ENCODE assay signal across 8 cellular contexts in the genomic region with DNA sequence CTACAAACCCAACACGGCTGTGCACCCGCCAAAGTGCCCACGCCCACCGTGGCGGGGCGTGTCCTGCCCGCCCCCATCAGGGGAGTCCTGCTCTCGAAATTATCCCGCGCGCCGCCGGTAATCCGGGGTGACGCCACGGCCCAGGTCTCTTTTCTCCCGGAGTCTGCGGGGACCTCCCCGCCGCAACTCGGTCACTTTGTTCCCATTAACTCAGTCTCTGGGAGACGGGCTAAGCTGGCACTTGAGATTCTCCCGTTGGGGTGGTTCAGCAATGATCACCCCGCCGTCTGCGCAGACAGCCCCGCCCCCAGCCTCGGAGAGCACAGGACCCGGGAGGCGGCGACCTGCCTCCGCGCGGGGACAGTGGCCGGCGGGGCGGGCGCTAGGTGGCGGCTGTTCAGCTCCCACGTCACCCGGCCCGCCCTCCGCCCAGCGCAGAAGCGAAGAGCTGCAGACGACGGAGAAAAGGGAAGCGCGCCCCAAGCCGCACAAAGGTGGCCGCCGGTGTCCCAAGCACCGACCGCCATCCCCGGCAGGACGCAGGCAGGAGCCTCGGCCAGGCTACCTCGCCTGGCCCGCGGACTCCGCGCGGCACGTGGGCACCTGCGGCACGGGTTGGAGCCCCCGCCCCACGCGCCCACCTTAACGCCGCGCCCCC. TPM values are rescaled to one million over a fixed set of nuclear protein-coding genes. Genes with fewer than 3 reads are reported as not detected.
DNase-seq lines count a peak whose midpoint lies in the region; ATAC-seq, FAIRE-seq and TF ChIP-seq lines count a peak whose summit lies in the region.

No MANE protein-coding gene starts in this region.

- peak; percentile 42 for ATAC-seq in GM18499 (IDR thresholded peaks at IDR 0.05; ENCODE audit: insufficient read depth, unreplicated experiment)
- ATAC-seq in HG02642 (IDR thresholded peaks at IDR 0.05; ENCODE audit: poor library complexity, unreplicated experiment) = peak; percentile 87
- peak; percentile 90 for ATAC-seq in GM12878

- POLR2A ChIA-PET in GM12878 (lab: Charles Lee) = interaction anchor here (0.6 to 5.7 kb wide), 9 partner anchors 8 to 1915 kb away, joined by 3 to 47 read pairs (median 6); a partner anchor contains a TSS

- RAD21 ChIA-PET in GM12878 (lab: Charles Lee; ENCODE audit: unreplicated experiment) = interaction anchor here (0.7 to 4.4 kb wide), 10 partner anchors 9 to 283 kb away, joined by 3 to 36 read pairs (median 5); no protein-coding TSS in a partner anchor

- SMC1A ChIA-PET in GM12878 (lab: Charles Lee; ENCODE audit: uncharacterized antibody, unreplicated experiment) = interaction anchor here (0.7 to 4.7 kb wide), 9 partner anchors 8 to 86 kb away, joined by 3 to 54 read pairs (median 5); a partner anchor contains a TSS

- CTCF ChIA-PET in GM12878 (lab: Yijun Ruan, JAX) = interaction anchor here (0.9 to 3.8 kb wide), 11 partner anchors 9 to 155 kb away, joined by 3 to 16 read pairs (median 5); a partner anchor contains a TSS

- under 1% methylated on average over 65 of the region's 72 CpGs for WGBS in GM12878 (ENCODE audit: insufficient coverage, insufficient replicate concordance, low lambda C conversion rate, missing lambda C conversion rate)

- no peak for TF ChIP-seq RAD21 in GM12878 (IDR thresholded peaks at IDR 0.05; ENCODE audit: insufficient read depth, low read depth, low read length)

- H3K9ac ChIP-seq in GM12878 (ENCODE audit: control insufficient read depth, insufficient read depth, low read length) = peak overlapping the region; percentile 93

- H3K27ac ChIP-seq in GM12878 (ENCODE audit: control insufficient read depth, insufficient read depth) = peak overlapping the region; percentile 94

- H3K4me1 ChIP-seq in GM12878 (ENCODE audit: control insufficient read depth, insufficient read depth, low read length) = peaks cover 10% of the 10 kb centered on the region

- peak overlapping the region; percentile 85 for H3K4me3 ChIP-seq in GM12878

- no peaks in the 10 kb centered on the region for H3K27me3 ChIP-seq in GM12878 (replicated peaks in 1 of 2; ENCODE audit: control insufficient read depth in 2 of 2, insufficient read depth in 2 of 2, low read length in 1 of 2)

- TF ChIP-seq EP300 in GM12878 (IDR thresholded peaks at IDR 0.05; ENCODE audit: borderline replicate concordance in 1 of 2, control insufficient read depth in 1 of 2, low read depth in 2 of 2, low read length in 2 of 2) = no peak

- in situ Hi-C loops in GM12878 (cut with MboI) = no loop called here

- H2AFZ ChIP-seq in GM12878 (ENCODE audit: control insufficient read depth, low read depth, low read length) = peak overlapping the region; percentile 86

- intact Hi-C loops in GM12878 (cut with micrococcal nuclease; ENCODE audit: unreplicated experiment) = loop anchor here (1.0 to 5.0 kb wide), 3 partner anchors 31 to 612 kb away; a partner anchor contains a TSS

- peak; percentile 13 to 41 (median 16); a peak in 3 of 6 replicates for TF ChIP-seq CTCF in GM12878 (IDR thresholded peaks at IDR 0.05 in 2 of 3, conservative IDR thresholded peaks at IDR 0.05 in 1 of 3; ENCODE audit: control insufficient read depth in 2 of 3, extremely low read depth in 1 of 3, insufficient read depth in 1 of 3, low read depth in 3 of 3, low read length in 3 of 3)

- peaks cover 20% of the 10 kb centered on the region for H3K79me2 ChIP-seq in GM12878 (ENCODE audit: control insufficient read depth, insufficient read depth, low read length)

- no peaks in the 10 kb centered on the region for H3K36me3 ChIP-seq in GM12878 (ENCODE audit: control insufficient read depth in 2 of 2, insufficient read depth in 2 of 2, low read length in 1 of 2)

- H3K4me2 ChIP-seq in GM12878 (ENCODE audit: control insufficient read depth, insufficient read depth) = peak overlapping the region; percentile 84

- H3K9me3 ChIP-seq in GM12878 (replicated peaks; ENCODE audit: control insufficient read depth, insufficient read depth, low read length) = no peaks in the 10 kb centered on the region; the same call in 1 of the 3 replicates

- no peaks in the 10 kb centered on the region for H4K20me1 ChIP-seq in GM12878 (ENCODE audit: control insufficient read depth, insufficient read depth)

- peak; percentile 97 for TF ChIP-seq POLR2A in GM12878 (IDR thresholded peaks at IDR 0.05; ENCODE audit: low read depth, low read length)

- no peak for FAIRE-seq in GM12878 (lab: Jason Lieb, UNC)

- peak; percentile 26 for DNase-seq in NCI-H1048 (lab: John Stamatoyannopoulos, UW)
- peak; percentile 19 for DNase-seq in T1000 (lab: John Stamatoyannopoulos, UW)
- peak; percentile 59 for DNase-seq in GM12878 (ENCODE audit: low read depth, low spot score)
- DNase-seq in iPS-NIHi7 (ENCODE audit: extremely low spot score) = peak; percentile 80
- peak; percentile 68 to 84 for DNase-seq in stimulated activated CD4-positive, alpha-beta T cell treated with anti-CD3 and anti-CD28 coated beads, Interleukin-12 subunit alpha, Interleukin-12 subunit beta, amount 100 ng/mL, for 24 hours (ENCODE audit: low read depth in 2 of 2)
- no peak for DNase-seq in cerebellar nuclear complex (lab: John Stamatoyannopoulos, UW)

- BruUV-seq in GM12878 (replicated peaks; lab: Mats Ljungman, UMichigan) = no TSS peak

TF ChIP-seq in GM12878, 131 proteins besides CTCF, POLR2A, EP300 and RAD21 (continues in another document):
- TF ChIP-seq, protein P1, sequence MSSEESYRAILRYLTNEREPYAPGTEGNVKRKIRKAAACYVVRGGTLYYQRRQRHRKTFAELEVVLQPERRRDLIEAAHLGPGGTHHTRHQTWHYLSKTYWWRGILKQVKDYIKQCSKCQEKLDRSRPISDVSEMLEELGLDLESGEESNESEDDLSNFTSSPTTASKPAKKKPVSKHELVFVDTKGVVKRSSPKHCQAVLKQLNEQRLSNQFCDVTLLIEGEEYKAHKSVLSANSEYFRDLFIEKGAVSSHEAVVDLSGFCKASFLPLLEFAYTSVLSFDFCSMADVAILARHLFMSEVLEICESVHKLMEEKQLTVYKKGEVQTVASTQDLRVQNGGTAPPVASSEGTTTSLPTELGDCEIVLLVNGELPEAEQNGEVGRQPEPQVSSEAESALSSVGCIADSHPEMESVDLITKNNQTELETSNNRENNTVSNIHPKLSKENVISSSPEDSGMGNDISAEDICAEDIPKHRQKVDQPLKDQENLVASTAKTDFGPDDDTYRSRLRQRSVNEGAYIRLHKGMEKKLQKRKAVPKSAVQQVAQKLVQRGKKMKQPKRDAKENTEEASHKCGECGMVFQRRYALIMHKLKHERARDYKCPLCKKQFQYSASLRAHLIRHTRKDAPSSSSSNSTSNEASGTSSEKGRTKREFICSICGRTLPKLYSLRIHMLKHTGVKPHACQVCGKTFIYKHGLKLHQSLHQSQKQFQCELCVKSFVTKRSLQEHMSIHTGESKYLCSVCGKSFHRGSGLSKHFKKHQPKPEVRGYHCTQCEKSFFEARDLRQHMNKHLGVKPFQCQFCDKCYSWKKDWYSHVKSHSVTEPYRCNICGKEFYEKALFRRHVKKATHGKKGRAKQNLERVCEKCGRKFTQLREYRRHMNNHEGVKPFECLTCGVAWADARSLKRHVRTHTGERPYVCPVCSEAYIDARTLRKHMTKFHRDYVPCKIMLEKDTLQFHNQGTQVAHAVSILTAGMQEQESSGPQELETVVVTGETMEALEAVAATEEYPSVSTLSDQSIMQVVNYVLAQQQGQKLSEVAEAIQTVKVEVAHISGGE (CRISPR knock-in tag; IDR thresholded peaks at IDR 0.05) = no peak
- no peak for TF ChIP-seq STAT1 (conservative IDR thresholded peaks at IDR 0.05)
- TF ChIP-seq JUNB (IDR thresholded peaks at IDR 0.05) = no peak

RNA-seq across cellular contexts. Expression of a gene that starts 31.5 kb away (rescaled TPM):
- total RNA-seq in GM12878 (2013; cell fraction: nucleolus; rRNA removed) = 22.1 and 31.4 TPM in 2 replicates
- total RNA-seq in GM12878 (2014; rRNA removed) (275 and 288 TPM in 2 replicates), GM12878 (2014; rRNA removed; fragmentation: Illumina TruSeq; extraction: Trizol) (208 and 220 TPM in 2 replicates), GM12878 (2021) (259 and 261 TPM in 2 replicates)
- 210 TPM for polyA plus RNA-seq in GM12878 (2011; ENCODE audit: low read depth)
- polyA plus RNA-seq in GM12878 (2011; rRNA removed) (131 and 269 TPM in 2 replicates), GM12878 (2014; fragmentation: Illumina TruSeq; extraction: Trizol) (107 and 336 TPM in 2 replicates), GM12878 (2014; fragmentation: Nextera tagmentation; extraction: Ambion mirVana) (100 to 1,000 TPM; 700 to 864 TPM), GM12878 (2014; rRNA removed) (346 and 373 TPM in 2 replicates), GM12878 (2016; fragmentation: Nextera tagmentation; extraction: Ambion mirVana) (100 to 1,000 TPM; 423 to 467 TPM)
- 502 and 575 TPM in 2 replicates for polyA plus RNA-seq in GM12878 (2011; cell fraction: cytosol; rRNA removed)
- 221 and 222 TPM in 2 replicates for polyA plus RNA-seq in GM12878 (2011; cell fraction: nucleus; rRNA removed)
- polyA plus RNA-seq in GM12878 (2012) = 198 and 217 TPM in 2 replicates
- polyA minus RNA-seq in GM12878 (2011; rRNA and poly(A)+ RNA removed) = 145 and 211 TPM in 2 replicates
- 58.7 and 78.2 TPM in 2 replicates for polyA minus RNA-seq in GM12878 (2011; cell fraction: cytosol; rRNA and poly(A)+ RNA removed)
- 61.8 and 82.0 TPM in 2 replicates for polyA minus RNA-seq in GM12878 (2011; cell fraction: nucleus; rRNA and poly(A)+ RNA removed)

RNA-seq across cellular contexts. Expression of a gene that starts 55.8 kb away (rescaled TPM):
- 56.9 and 63.3 TPM in 2 replicates for total RNA-seq in GM12878 (2013; cell fraction: nucleolus; rRNA removed)
- total RNA-seq in GM12878 (2014; rRNA removed) (3.3 and 5.4 TPM in 2 replicates), GM12878 (2014; rRNA removed; fragmentation: Illumina TruSeq; extraction: Trizol) (3.7 and 4.1 TPM in 2 replicates), GM12878 (2021) (7.5 and 8.5 TPM in 2 replicates)
- 9.9 TPM for polyA plus RNA-seq in GM12878 (2011; ENCODE audit: low read depth)
- polyA plus RNA-seq in GM12878 (2011; rRNA removed) (16.6 and 19.1 TPM in 2 replicates), GM12878 (2014; fragmentation: Illumina TruSeq; extraction: Trizol) (6.4 and 8.8 TPM in 2 replicates), GM12878 (2014; fragmentation: Nextera tagmentation; extraction: Ambion mirVana) (1 to 10 TPM; 2.6 to 2.8 TPM), GM12878 (2014; rRNA removed) (6.0 and 7.4 TPM in 2 replicates), GM12878 (2016; fragmentation: Nextera tagmentation; extraction: Ambion mirVana) (1 to 10 TPM; 5.1 to 7.3 TPM)
- polyA plus RNA-seq in GM12878 (2011; cell fraction: cytosol; rRNA removed) = 14.1 and 15.7 TPM in 2 replicates
- polyA plus RNA-seq in GM12878 (2011; cell fraction: nucleus; rRNA removed) = 64.4 and 82.1 TPM in 2 replicates
- 11.5 and 14.1 TPM in 2 replicates for polyA plus RNA-seq in GM12878 (2012)
- 22.5 and 23.1 TPM in 2 replicates for polyA minus RNA-seq in GM12878 (2011; rRNA and poly(A)+ RNA removed)
- polyA minus RNA-seq in GM12878 (2011; cell fraction: cytosol; rRNA and poly(A)+ RNA removed) = 5.1 and 6.9 TPM in 2 replicates
- 28.7 and 30.2 TPM in 2 replicates for polyA minus RNA-seq in GM12878 (2011; cell fraction: nucleus; rRNA and poly(A)+ RNA removed)

Comparison
In these comparisons a context has a peak if more than half of its experiments do, and no peak if none do; other contexts are left out.
1. DNase-seq: peak in NCI-H1048 (single experiment), T1000 (single experiment), GM12878 (single experiment), iPS-NIHi7 (single experiment) and stimulated activated CD4-positive, alpha-beta T cell treated with anti-CD3 and anti-CD28 coated beads, Interleukin-12 subunit alpha, Interleukin-12 subunit beta, amount 100 ng/mL, for 24 hours (2 of 2); none in cerebellar nuclear complex (0 of 2).
2. Peak in every context shown above with its lines, with median percentiles within 50 percentile points of each other: ATAC-seq.